Comparison of ENCODE assay signal across 1 cellular context in genomic region chr17:75691371-75692290, GRCh38.
TF ChIP-seq lines count a peak whose summit lies in the region.

No MANE protein-coding gene starts in this region.

TF ChIP-seq in GM23338, 12 proteins besides CTCF, POLR2A, EP300 and RAD21 (continued from another document):
- TF ChIP-seq ZNF462 (CRISPR knock-in tag; IDR thresholded peaks at IDR 0.05) (no peak), POLR2AphosphoS5 (IDR thresholded peaks at IDR 0.05; ENCODE audit: low read depth) (no peak)
